In genomic region chr14:31457665-31458659, GRCh38 we compare ENCODE assay signal across 8 cellular contexts. TPM values are rescaled to one million over a fixed set of nuclear protein-coding genes. Genes with fewer than 3 reads are reported as not detected.
DNase-seq lines count a peak whose midpoint lies in the region; TF ChIP-seq lines count a peak whose summit lies in the region.

No MANE protein-coding gene starts in this region.

- peaks cover 0 to 14% (median 5%) of the 10 kb centered on the region in 3 donors for H3K4me1 ChIP-seq in skeletal muscle tissue (ENCODE audit: control insufficient read depth in 3 of 3, insufficient read depth in 3 of 3, low read length in 3 of 3)

- DNase-seq in activated CD4-positive, alpha-beta T cell treated with anti-CD3 and anti-CD28 coated beads, Interleukin-2, amount 10 ng/mL, durations not matched to agents 7 days and 5 days: no peak
- DNase-seq in activated CD4-positive, alpha-beta T cell treated with anti-CD3 and anti-CD28 coated beads for 1 hour: no peak
- DNase-seq in SK-MEL-5 (ENCODE audit: low read depth, low spot score) (peak; percentile 9), fibroblast of villous mesenchyme (ENCODE audit: low read depth) (peak; percentile 31), OCI-M2 (lab: John Stamatoyannopoulos, UW; ENCODE audit: unreplicated experiment) (no peak), A172 (ENCODE audit: low spot score) (no peak), NCI-H524 treated with DMSO at 0.1 percent for 48 hours (lab: John Stamatoyannopoulos, UW) (no peak)

- peaks cover 0 to 2% (median 0%) of the 10 kb centered on the region in 3 donors for H3K36me3 ChIP-seq in skeletal muscle tissue (ENCODE audit: control insufficient read depth in 3 of 3, insufficient read depth in 3 of 3, low read length in 3 of 3)

- POLR2A ChIA-PET in activated CD4-positive, alpha-beta T cell treated with anti-CD3 and anti-CD28 coated beads, Interleukin-2, amount 10 ng/mL, durations not matched to agents 7 days and 5 days (lab: Charles Lee): no interaction called here

- no peaks in the 10 kb centered on the region for H3K9me3 ChIP-seq in skeletal muscle tissue (ENCODE audit: control insufficient read depth in 3 of 3, low read length in 3 of 3)

- peak overlapping the region; percentile 89 for H3K27ac ChIP-seq in skeletal muscle tissue (ENCODE audit: low read depth, low read length)

- CTCF ChIA-PET in activated CD4-positive, alpha-beta T cell treated with anti-CD3 and anti-CD28 coated beads, Interleukin-2, amount 10 ng/mL, durations not matched to agents 7 days and 5 days (lab: Charles Lee): interaction anchor here (1.2 kb wide), 1 partner anchor 38 kb away, joined by 4 read pairs; no protein-coding TSS in a partner anchor

- H3K27me3 ChIP-seq in skeletal muscle tissue (ENCODE audit: control insufficient read depth in 3 of 3, insufficient read depth in 3 of 3, low read length in 3 of 3): no peaks in the 10 kb centered on the region

- H3K36me3 Mint-ChIP-seq in activated CD4-positive, alpha-beta T cell treated with anti-CD3 and anti-CD28 coated beads, Interleukin-2, amount 10 ng/mL, durations not matched to agents 7 days and 5 days (ENCODE audit: low read depth): peaks cover 3% of the 10 kb centered on the region

- peak overlapping the region; percentile 98 for H3K27ac Mint-ChIP-seq in activated CD4-positive, alpha-beta T cell treated with anti-CD3 and anti-CD28 coated beads, Interleukin-2, amount 10 ng/mL, durations not matched to agents 7 days and 5 days

- H3K9me3 Mint-ChIP-seq in activated CD4-positive, alpha-beta T cell treated with anti-CD3 and anti-CD28 coated beads, Interleukin-2, amount 10 ng/mL, durations not matched to agents 7 days and 5 days: no peaks in the 10 kb centered on the region

- peak overlapping the region; percentile 68 for H3K4me3 ChIP-seq in fibroblast of villous mesenchyme (ENCODE audit: low read depth, low read length)
- peak overlapping the region; percentile 8 to 96 (median 65) for H3K4me3 ChIP-seq in skeletal muscle tissue (ENCODE audit: low read length in 3 of 3)

- peaks cover 28% of the 10 kb centered on the region for H3K4me1 Mint-ChIP-seq in activated CD4-positive, alpha-beta T cell treated with anti-CD3 and anti-CD28 coated beads, Interleukin-2, amount 10 ng/mL, durations not matched to agents 7 days and 5 days

- H3K27me3 Mint-ChIP-seq in activated CD4-positive, alpha-beta T cell treated with anti-CD3 and anti-CD28 coated beads, Interleukin-2, amount 10 ng/mL, durations not matched to agents 7 days and 5 days: no peaks in the 10 kb centered on the region

- in situ Hi-C loops in SK-MEL-5 (cut with HindIII; ENCODE audit: low pct_unique_long_range_greater_than_20kb, low sequenced_read_pairs): no loop called here

- H3K9ac ChIP-seq in skeletal muscle tissue (ENCODE audit: low read depth in 1 of 3, low read length in 3 of 3): peak overlapping the region; percentile 60 to 75 (median 66)

- peak overlapping the region; percentile 95 for H3K4me3 Mint-ChIP-seq in activated CD4-positive, alpha-beta T cell treated with anti-CD3 and anti-CD28 coated beads, Interleukin-2, amount 10 ng/mL, durations not matched to agents 7 days and 5 days

- no peak for TF ChIP-seq CTCF in fibroblast of villous mesenchyme (IDR thresholded peaks at IDR 0.05; ENCODE audit: insufficient read depth, low read depth, low read length)

RNA-seq across cellular contexts. Expression of gene DTD2, which starts 0.7 kb away (rescaled TPM):
- total RNA-seq in activated CD4-positive, alpha-beta T cell treated with anti-CD3 and anti-CD28 coated beads, Interleukin-2, amount 10 ng/mL, durations not matched to agents 7 days and 5 days: 10 to 100 TPM; 15.2 to 15.7 TPM
- 45.5 and 51.5 TPM in 2 replicates for total RNA-seq in SK-MEL-5 (2014; rRNA removed; shearing (Covaris generic))
- 38.7 and 47.1 TPM in 2 replicates for polyA plus RNA-seq in SK-MEL-5 (2015; cell fraction: cytosol; rRNA removed)
- polyA plus RNA-seq in SK-MEL-5 (2015; cell fraction: nucleus; rRNA removed): 8.7 and 15.1 TPM in 2 replicates
- 46.7 and 68.2 TPM in 2 replicates for total RNA-seq in fibroblast of villous mesenchyme
- 19.3 TPM for total RNA-seq in skeletal muscle tissue
- 23.7 and 29.9 TPM in 2 replicates for total RNA-seq in A172 (2014; rRNA removed; shearing (Covaris generic))

RNA-seq across cellular contexts. Expression of gene GPR33, which starts 29.9 kb away (rescaled TPM):
- total RNA-seq in activated CD4-positive, alpha-beta T cell treated with anti-CD3 and anti-CD28 coated beads, Interleukin-2, amount 10 ng/mL, durations not matched to agents 7 days and 5 days: not detected
- total RNA-seq in SK-MEL-5 (2014; rRNA removed; shearing (Covaris generic)): not detected in 2 replicates
- not detected in 2 replicates for polyA plus RNA-seq in SK-MEL-5 (2015; cell fraction: cytosol; rRNA removed)
- polyA plus RNA-seq in SK-MEL-5 (2015; cell fraction: nucleus; rRNA removed): not detected in 2 replicates
- total RNA-seq in fibroblast of villous mesenchyme (not detected in 2 replicates), skeletal muscle tissue (not detected)
- total RNA-seq in A172 (2014; rRNA removed; shearing (Covaris generic)): not detected in 2 replicates

RNA-seq across cellular contexts. Expression of gene HEATR5A, which starts 37.6 kb away (rescaled TPM):
- total RNA-seq in activated CD4-positive, alpha-beta T cell treated with anti-CD3 and anti-CD28 coated beads, Interleukin-2, amount 10 ng/mL, durations not matched to agents 7 days and 5 days: 1 to 10 TPM; 7.1 to 9.6 TPM
- 41.7 and 48.2 TPM in 2 replicates for total RNA-seq in SK-MEL-5 (2014; rRNA removed; shearing (Covaris generic))
- 23.4 and 33.4 TPM in 2 replicates for polyA plus RNA-seq in SK-MEL-5 (2015; cell fraction: cytosol; rRNA removed)
- 25.3 and 26.5 TPM in 2 replicates for polyA plus RNA-seq in SK-MEL-5 (2015; cell fraction: nucleus; rRNA removed)
- total RNA-seq in fibroblast of villous mesenchyme (45.1 and 87.7 TPM in 2 replicates), skeletal muscle tissue (40.7 TPM)
- 21.6 and 31.6 TPM in 2 replicates for total RNA-seq in A172 (2014; rRNA removed; shearing (Covaris generic))

Comparison
In these comparisons a context has a peak if more than half of its experiments do, and no peak if none do; other contexts are left out.
1. DNase-seq: peak in SK-MEL-5 (single experiment) and fibroblast of villous mesenchyme (single experiment); none in activated CD4-positive, alpha-beta T cell treated with anti-CD3 and anti-CD28 coated beads, Interleukin-2, amount 10 ng/mL, durations not matched to agents 7 days and 5 days (single experiment), activated CD4-positive, alpha-beta T cell treated with anti-CD3 and anti-CD28 coated beads for 1 hour (single experiment), OCI-M2 (single experiment), A172 (single experiment) and NCI-H524 treated with DMSO at 0.1 percent for 48 hours (single experiment).